Comparison of ENCODE assay signal across 17 cellular contexts in genomic region chr4:146275370-146275769, GRCh38.
"Had no signal": no experiment of that assay in that cellular context is flagged by ENCODE, and none has a peak within 500 bp of the region (broad histone marks: within the 10 kb centered on the region; RNA-seq: fewer than 3 reads in every experiment).

No MANE protein-coding gene starts in this region.

- H3K36me3 ChIP-seq: adrenal gland, gastroesophageal sphincter, neutrophil, thoracic aorta had no signal

- H3K9me3 ChIP-seq: adrenal gland, gastroesophageal sphincter, neutrophil, thoracic aorta had no signal

- H3K27me3 ChIP-seq: adrenal gland, gastroesophageal sphincter, neutrophil had no signal

- DNase-seq: activated CD4-positive, alpha-beta T cell treated with anti-CD3 and anti-CD28 coated beads, Interleukin-2, amount 10 ng/mL, durations not matched to agents 24 days and 14 days; activated naive CD4-positive, alpha-beta T cell treated with anti-CD3 and anti-CD28 coated beads, Interleukin-2, amount 50 U/mL, for 16 hours; activated T-cell treated with anti-CD3 and anti-CD28 coated beads for 4 hours; central memory CD4-positive, alpha-beta T cell; cortex of kidney; effector CD8-positive, alpha-beta T cell; hippocampal formation; kidney glomerular epithelial cell; naive thymus-derived CD4-positive, alpha-beta T cell; posterior cingulate gyrus; stimulated activated CD4-positive, alpha-beta T cell treated with anti-CD3 and anti-CD28 coated beads, Interleukin-4, amount 100 ng/mL, for 4 hours; stimulated activated naive CD8-positive, alpha-beta T cell treated with anti-CD3 and anti-CD28 coated beads, Interleukin-15, amount 100 ng/mL, for 72 hours had no signal

- ATAC-seq: gastroesophageal sphincter; naive thymus-derived CD4-positive, alpha-beta T cell; stimulated activated naive CD8-positive, alpha-beta T cell treated with anti-CD3 and anti-CD28 coated beads, Interleukin-15, amount 100 ng/mL, for 72 hours had no signal

- H3K4me1 ChIP-seq: gastroesophageal sphincter had no signal

- H3K27ac ChIP-seq: adrenal gland, gastroesophageal sphincter, neutrophil, thoracic aorta had no signal

- H3K4me3 ChIP-seq: adrenal gland, gastroesophageal sphincter, lung, thoracic aorta had no signal
